Comparison of ENCODE assay signal across 9 cellular contexts in the genomic region with DNA sequence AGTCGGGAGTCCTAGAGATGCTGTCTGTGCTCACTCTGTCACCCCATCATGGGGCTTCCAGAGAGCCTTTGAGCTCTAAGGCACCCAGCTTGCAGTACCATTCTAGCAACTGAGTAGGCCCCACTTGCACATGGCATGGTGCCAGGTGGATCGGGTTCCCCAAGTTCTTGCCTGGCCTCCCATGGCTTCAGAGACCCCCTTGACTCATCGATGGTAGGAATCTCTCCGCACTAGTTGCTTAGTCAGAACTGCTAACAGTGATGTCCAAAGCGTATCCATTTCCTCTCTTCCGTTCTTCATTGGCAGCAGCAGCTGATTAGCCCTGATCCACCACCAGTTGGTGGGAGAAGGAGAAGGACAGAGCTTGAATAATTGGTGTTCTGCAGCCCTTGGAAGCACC.
"Had no signal": no experiment of that assay in that cellular context is flagged by ENCODE, and none has a peak within 500 bp of the region (broad histone marks: within the 10 kb centered on the region; RNA-seq: fewer than 3 reads in every experiment).

No MANE protein-coding gene starts in this region.

- H3K27me3 Mint-ChIP-seq: IgD-negative memory B cell had no signal

- H2AFZ ChIP-seq: GM23248 had no signal

- H3K4me3 Mint-ChIP-seq: HFFc6, IgD-negative memory B cell had no signal

- ATAC-seq: HCT116, HepG2 had no signal

- H3K27ac ChIP-seq: GM23248, HL-60 had no signal

- H3K9me3 ChIP-seq: HAP-1 had no signal

- H3K4me1 Mint-ChIP-seq: IgD-negative memory B cell had no signal

- H3K4me1 ChIP-seq: HAP-1 had no signal

- DNase-seq: GM23248, GOT3, H7, HFFc6 had no signal

- H3K27ac Mint-ChIP-seq: HFFc6, IgD-negative memory B cell had no signal

- H3K9ac ChIP-seq: GM23248 had no signal

- H3K4me3 ChIP-seq: GM23248, HAP-1 had no signal

- H3K9me3 Mint-ChIP-seq: HFFc6, IgD-negative memory B cell had no signal
